ENCODE assay signal across 19 cellular contexts in genomic region chr5:99022250-99022649, GRCh38.
DNase-seq lines count a peak whose midpoint lies in the region; ATAC-seq, FAIRE-seq and TF ChIP-seq lines count a peak whose summit lies in the region.
"Had no signal": no experiment of that assay in that cellular context is flagged by ENCODE, and none has a peak within 500 bp of the region (broad histone marks: within the 10 kb centered on the region; RNA-seq: fewer than 3 reads in every experiment).

No MANE protein-coding gene starts in this region.

- H3K9me3 ChIP-seq in hepatocyte (ENCODE audit: low read depth) (no peaks in the 10 kb centered on the region), adrenal gland (replicated peaks in 1 of 3) (no peaks in the 10 kb centered on the region)
- no peaks in the 10 kb centered on the region for H3K9me3 ChIP-seq in CD8-positive, alpha-beta T cell (ENCODE audit: low read length)
- H3K9me3 ChIP-seq: A549, HAP-1 had no signal

- H3K36me3 ChIP-seq in hepatocyte (replicated peaks; ENCODE audit: insufficient read depth, low read depth) (no peaks in the 10 kb centered on the region), adrenal gland (replicated peaks in 1 of 2) (no peaks in the 10 kb centered on the region)
- H3K36me3 ChIP-seq in CD8-positive, alpha-beta T cell (ENCODE audit: insufficient read depth, low read length): no peaks in the 10 kb centered on the region
- H3K36me3 ChIP-seq: HAP-1 had no signal

- POLR2A ChIA-PET in CD8-positive, alpha-beta T cell (lab: Charles Lee): no interaction called here

- no peaks in the 10 kb centered on the region for H3K79me2 ChIP-seq in hepatocyte

- H3K27me3 Mint-ChIP-seq in CD8-positive, alpha-beta T cell (ENCODE audit: low read depth): no peaks in the 10 kb centered on the region
- no peaks in the 10 kb centered on the region for H3K27me3 Mint-ChIP-seq in chondrocyte (ENCODE audit: low read depth)
- H3K27me3 Mint-ChIP-seq: CD4-positive, alpha-beta memory T cell had no signal

- no peaks in the 10 kb centered on the region for H3K36me3 Mint-ChIP-seq in CD8-positive, alpha-beta T cell
- no peaks in the 10 kb centered on the region for H3K36me3 Mint-ChIP-seq in chondrocyte (ENCODE audit: low read depth)
- H3K36me3 Mint-ChIP-seq: CD4-positive, alpha-beta memory T cell had no signal

- FAIRE-seq in GM19239 (lab: Jason Lieb, UNC): peak; percentile 49
- FAIRE-seq: A549, GM12878 had no signal

- intact Hi-C loops in CD8-positive, alpha-beta T cell (cut with DNase I, micrococcal nuclease): no loop called here
- intact Hi-C loops in adrenal gland (cut with DNase I): no loop called here

- no peak overlapping the region for H3K27ac Mint-ChIP-seq in CD8-positive, alpha-beta T cell
- no peak overlapping the region for H3K27ac Mint-ChIP-seq in chondrocyte (ENCODE audit: unreplicated experiment)
- H3K27ac Mint-ChIP-seq: CD4-positive, alpha-beta memory T cell had no signal

- H3K4me3 Mint-ChIP-seq in CD8-positive, alpha-beta T cell: no peak overlapping the region
- H3K4me3 Mint-ChIP-seq in chondrocyte (ENCODE audit: unreplicated experiment): no peak overlapping the region
- H3K4me3 Mint-ChIP-seq: CD4-positive, alpha-beta memory T cell had no signal

- H3K4me2 ChIP-seq in hepatocyte: no peak overlapping the region
- H3K4me2 ChIP-seq: A549 had no signal

- H3K4me1 ChIP-seq in hepatocyte (ENCODE audit: insufficient read depth) (peaks cover 27% of the 10 kb centered on the region), adrenal gland (replicated peaks in 1 of 2) (peaks cover 0 to 9% of the 10 kb centered on the region in 2 donors)
- H3K4me1 ChIP-seq in CD8-positive, alpha-beta T cell (ENCODE audit: insufficient read depth, low read length): peaks cover under 1% of the 10 kb centered on the region

- no peaks in the 10 kb centered on the region for H4K20me1 ChIP-seq in hepatocyte (ENCODE audit: insufficient read depth, poor library complexity, severe bottlenecking)

- no peaks in the 10 kb centered on the region for H3K9me3 Mint-ChIP-seq in CD8-positive, alpha-beta T cell
- no peaks in the 10 kb centered on the region for H3K9me3 Mint-ChIP-seq in chondrocyte (ENCODE audit: low read depth)
- H3K9me3 Mint-ChIP-seq: CD4-positive, alpha-beta memory T cell had no signal

- peaks cover 11% of the 10 kb centered on the region for H3K4me1 Mint-ChIP-seq in CD8-positive, alpha-beta T cell (ENCODE audit: low read depth)
- H3K4me1 Mint-ChIP-seq in chondrocyte (ENCODE audit: low read depth): peaks cover 22% of the 10 kb centered on the region

- no peaks in the 10 kb centered on the region for H3K9me2 ChIP-seq in hepatocyte (replicated peaks; ENCODE audit: insufficient read depth)

- peak; percentile 42 for DNase-seq in NCI-H82 (lab: John Stamatoyannopoulos, UW)
- DNase-seq in NCI-H82 treated with DMSO at 0.1 percent for 48 hours (lab: John Stamatoyannopoulos, UW; ENCODE audit: unreplicated experiment): no peak
- no peak for DNase-seq in GM19239 (ENCODE audit: insufficient read length, low spot score)
- no peak for DNase-seq in hepatocyte (ENCODE audit: low spot score)
- DNase-seq in CD8-positive, alpha-beta T cell: no peak
- DNase-seq in adrenal gland: no peak
- no peak for DNase-seq in chondrocyte (ENCODE audit: low spot score)
- DNase-seq: AML-193; CD4-positive, alpha-beta memory T cell; DMS 273 treated with DMSO at 0.1 percent for 48 hours; DMS53; DND-41; EL; GM23248 had no signal

- no peak for TF ChIP-seq POLR2A in adrenal gland (IDR thresholded peaks at IDR 0.05)

- H3K27me3 ChIP-seq in hepatocyte: no peaks in the 10 kb centered on the region
- no peaks in the 10 kb centered on the region for H3K27me3 ChIP-seq in CD8-positive, alpha-beta T cell (ENCODE audit: insufficient read depth, low read length)
- no peaks in the 10 kb centered on the region for H3K27me3 ChIP-seq in adrenal gland

- ATAC-seq in CD8-positive, alpha-beta T cell: no peak
- ATAC-seq: A549, GM12878 had no signal

- H3K4me3 ChIP-seq in hepatocyte (no peak overlapping the region), adrenal gland (no peak overlapping the region)
- H3K4me3 ChIP-seq in CD8-positive, alpha-beta T cell (ENCODE audit: low read depth, low read length): no peak overlapping the region
- H3K4me3 ChIP-seq: A549, GM12878, GM23248, HAP-1 had no signal

- H2AFZ ChIP-seq in hepatocyte: no peak overlapping the region
- H2AFZ ChIP-seq: GM23248 had no signal

- H3K27ac ChIP-seq in hepatocyte (peak overlapping the region; percentile 91), adrenal gland (no peak overlapping the region)
- H3K27ac ChIP-seq in CD8-positive, alpha-beta T cell (ENCODE audit: low read depth, low read length): no peak overlapping the region
- H3K27ac ChIP-seq: 22Rv1, A549, C4-2B, GM23248 had no signal

- TF ChIP-seq CTCF in hepatocyte (IDR thresholded peaks at IDR 0.05; ENCODE audit: poor library complexity) (no peak), adrenal gland (IDR thresholded peaks at IDR 0.05) (no peak), chondrocyte (IDR thresholded peaks at IDR 0.05) (no peak)
- no peak for TF ChIP-seq CTCF in CD8-positive, alpha-beta T cell (IDR thresholded peaks at IDR 0.05)

- CTCF ChIA-PET in CD8-positive, alpha-beta T cell (lab: Charles Lee): no interaction called here
